Comparison of ENCODE assay signal across 1 cellular context in the genomic region with DNA sequence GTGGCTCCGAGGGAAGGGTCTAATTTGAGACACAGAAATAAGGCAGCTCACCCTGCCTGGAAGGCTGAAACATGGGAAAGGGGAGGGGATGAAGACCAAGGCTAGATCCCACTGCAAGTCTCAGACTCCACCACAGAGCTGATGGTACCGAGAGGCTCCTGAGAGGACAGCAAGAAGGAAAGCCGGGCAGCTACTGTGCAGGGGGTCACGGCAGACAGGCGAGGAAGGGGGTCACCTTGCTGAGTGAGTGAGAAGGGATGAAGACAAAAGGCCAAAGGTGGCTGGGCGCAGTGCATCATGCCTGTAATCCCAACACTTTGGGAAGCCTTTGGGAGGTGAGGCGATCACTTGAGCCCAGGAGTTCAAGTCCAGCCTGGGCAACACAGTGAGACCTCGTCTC.
TF ChIP-seq lines count a peak whose summit lies in the region.

No MANE protein-coding gene starts in this region.

TF ChIP-seq in HEK293, 187 proteins besides CTCF, POLR2A, EP300 and RAD21 (continued from another document):
- TF ChIP-seq HOXA7 (CRISPR knock-in tag; IDR thresholded peaks at IDR 0.05; ENCODE audit: borderline replicate concordance) = no peak
- TF ChIP-seq ZNF654 (tag by site-specific recombination; IDR thresholded peaks at IDR 0.05; ENCODE audit: low read depth) = no peak
- TF ChIP-seq OVOL3 (tag by site-specific recombination; IDR thresholded peaks at IDR 0.05) = no peak
- no peak for TF ChIP-seq ZNF785 (tag by site-specific recombination; IDR thresholded peaks at IDR 0.05)
- no peak for TF ChIP-seq MZF1 (tag by site-specific recombination; IDR thresholded peaks at IDR 0.05; ENCODE audit: borderline replicate concordance)
- TF ChIP-seq, protein P1, sequence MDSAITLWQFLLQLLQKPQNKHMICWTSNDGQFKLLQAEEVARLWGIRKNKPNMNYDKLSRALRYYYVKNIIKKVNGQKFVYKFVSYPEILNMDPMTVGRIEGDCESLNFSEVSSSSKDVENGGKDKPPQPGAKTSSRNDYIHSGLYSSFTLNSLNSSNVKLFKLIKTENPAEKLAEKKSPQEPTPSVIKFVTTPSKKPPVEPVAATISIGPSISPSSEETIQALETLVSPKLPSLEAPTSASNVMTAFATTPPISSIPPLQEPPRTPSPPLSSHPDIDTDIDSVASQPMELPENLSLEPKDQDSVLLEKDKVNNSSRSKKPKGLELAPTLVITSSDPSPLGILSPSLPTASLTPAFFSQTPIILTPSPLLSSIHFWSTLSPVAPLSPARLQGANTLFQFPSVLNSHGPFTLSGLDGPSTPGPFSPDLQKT (IDR thresholded peaks at IDR 0.05; ENCODE audit: borderline replicate concordance, low read depth, low read length) = no peak
- TF ChIP-seq, protein P2, sequence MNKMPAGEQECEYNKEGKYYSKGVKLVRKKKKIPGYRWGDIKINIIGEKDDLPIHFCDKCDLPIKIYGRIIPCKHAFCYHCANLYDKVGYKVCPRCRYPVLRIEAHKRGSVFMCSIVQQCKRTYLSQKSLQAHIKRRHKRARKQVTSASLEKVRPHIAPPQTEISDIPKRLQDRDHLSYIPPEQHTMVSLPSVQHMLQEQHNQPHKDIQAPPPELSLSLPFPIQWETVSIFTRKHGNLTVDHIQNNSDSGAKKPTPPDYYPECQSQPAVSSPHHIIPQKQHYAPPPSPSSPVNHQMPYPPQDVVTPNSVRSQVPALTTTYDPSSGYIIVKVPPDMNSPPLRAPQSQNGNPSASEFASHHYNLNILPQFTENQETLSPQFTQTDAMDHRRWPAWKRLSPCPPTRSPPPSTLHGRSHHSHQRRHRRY (tag by site-specific recombination; IDR thresholded peaks at IDR 0.05) = no peak
- TF ChIP-seq ZBTB48 (tag by site-specific recombination; IDR thresholded peaks at IDR 0.05) = no peak
- no peak for TF ChIP-seq ZNF48 (tag by site-specific recombination; IDR thresholded peaks at IDR 0.05)
- TF ChIP-seq, protein P3, sequence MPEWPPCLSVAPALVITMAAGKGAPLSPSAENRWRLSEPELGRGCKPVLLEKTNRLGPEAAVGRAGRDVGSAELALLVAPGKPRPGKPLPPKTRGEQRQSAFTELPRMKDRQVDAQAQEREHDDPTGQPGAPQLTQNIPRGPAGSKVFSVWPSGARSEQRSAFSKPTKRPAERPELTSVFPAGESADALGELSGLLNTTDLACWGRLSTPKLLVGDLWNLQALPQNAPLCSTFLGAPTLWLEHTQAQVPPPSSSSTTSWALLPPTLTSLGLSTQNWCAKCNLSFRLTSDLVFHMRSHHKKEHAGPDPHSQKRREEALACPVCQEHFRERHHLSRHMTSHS (tag by site-specific recombination; IDR thresholded peaks at IDR 0.05) = no peak
- no peak for TF ChIP-seq ZNF560 (tag by site-specific recombination; IDR thresholded peaks at IDR 0.05; ENCODE audit: borderline replicate concordance)
- TF ChIP-seq ZNF394 (tag by site-specific recombination; IDR thresholded peaks at IDR 0.05; ENCODE audit: borderline replicate concordance) = no peak
- TF ChIP-seq ZSCAN23 (tag by site-specific recombination; IDR thresholded peaks at IDR 0.05) = no peak
- no peak for TF ChIP-seq ZFP3 (tag by site-specific recombination; IDR thresholded peaks at IDR 0.05; ENCODE audit: low read depth)
- no peak for TF ChIP-seq ZNF140 (tag by site-specific recombination; IDR thresholded peaks at IDR 0.05)
TF ChIP-seq in HEK293: peak in this region for 0.
